Comparison of ENCODE assay signal across 1 cellular context in the genomic region with DNA sequence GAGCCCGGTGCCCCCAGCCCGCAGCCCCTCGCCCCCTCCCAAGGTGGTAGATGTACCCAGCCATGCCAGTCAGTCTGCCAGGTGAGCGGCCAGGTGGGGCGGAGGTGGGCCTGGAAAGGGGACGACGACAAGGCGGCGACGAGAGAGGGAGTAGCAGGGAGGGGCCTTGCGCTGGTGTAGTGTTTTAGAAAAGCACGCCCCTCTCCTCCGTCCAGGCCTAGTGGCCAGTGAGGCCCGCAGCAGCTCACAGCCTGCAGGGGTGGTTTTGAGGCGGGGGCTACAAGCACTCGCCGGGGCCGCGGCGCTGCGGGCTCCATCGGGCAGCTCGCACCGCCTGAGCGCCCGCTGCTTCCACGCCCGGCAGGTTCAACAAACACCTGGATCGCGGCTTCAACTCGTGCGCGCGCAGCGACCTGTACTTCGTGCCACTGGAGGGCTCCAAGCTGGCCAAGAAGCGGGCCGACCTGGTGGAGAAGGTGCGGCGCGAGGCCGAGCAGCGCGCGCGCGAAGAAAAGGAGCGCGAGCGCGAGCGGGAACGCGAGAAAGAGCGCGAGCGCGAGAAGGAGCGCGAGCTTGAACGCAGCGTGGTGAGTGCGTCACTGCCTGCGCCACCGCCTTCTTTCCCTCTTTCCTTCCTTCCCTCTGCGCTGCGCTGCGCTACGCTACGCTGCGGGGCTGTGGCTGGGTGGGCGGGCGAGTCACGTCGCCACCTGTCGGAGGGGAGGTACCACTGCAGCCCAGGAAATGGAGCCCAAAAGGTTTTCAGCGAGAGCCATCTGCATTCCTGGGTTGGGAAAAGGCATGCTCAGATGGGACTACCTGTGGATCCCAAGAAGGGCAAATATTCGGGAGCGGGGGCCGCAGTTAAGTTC.
TF ChIP-seq lines count a peak whose summit lies in the region.

No MANE protein-coding gene starts in this region.

TF ChIP-seq in K562, 482 proteins besides CTCF, POLR2A, EP300 and RAD21 (continued from another document and continues in another):
- TF ChIP-seq, protein P1, sequence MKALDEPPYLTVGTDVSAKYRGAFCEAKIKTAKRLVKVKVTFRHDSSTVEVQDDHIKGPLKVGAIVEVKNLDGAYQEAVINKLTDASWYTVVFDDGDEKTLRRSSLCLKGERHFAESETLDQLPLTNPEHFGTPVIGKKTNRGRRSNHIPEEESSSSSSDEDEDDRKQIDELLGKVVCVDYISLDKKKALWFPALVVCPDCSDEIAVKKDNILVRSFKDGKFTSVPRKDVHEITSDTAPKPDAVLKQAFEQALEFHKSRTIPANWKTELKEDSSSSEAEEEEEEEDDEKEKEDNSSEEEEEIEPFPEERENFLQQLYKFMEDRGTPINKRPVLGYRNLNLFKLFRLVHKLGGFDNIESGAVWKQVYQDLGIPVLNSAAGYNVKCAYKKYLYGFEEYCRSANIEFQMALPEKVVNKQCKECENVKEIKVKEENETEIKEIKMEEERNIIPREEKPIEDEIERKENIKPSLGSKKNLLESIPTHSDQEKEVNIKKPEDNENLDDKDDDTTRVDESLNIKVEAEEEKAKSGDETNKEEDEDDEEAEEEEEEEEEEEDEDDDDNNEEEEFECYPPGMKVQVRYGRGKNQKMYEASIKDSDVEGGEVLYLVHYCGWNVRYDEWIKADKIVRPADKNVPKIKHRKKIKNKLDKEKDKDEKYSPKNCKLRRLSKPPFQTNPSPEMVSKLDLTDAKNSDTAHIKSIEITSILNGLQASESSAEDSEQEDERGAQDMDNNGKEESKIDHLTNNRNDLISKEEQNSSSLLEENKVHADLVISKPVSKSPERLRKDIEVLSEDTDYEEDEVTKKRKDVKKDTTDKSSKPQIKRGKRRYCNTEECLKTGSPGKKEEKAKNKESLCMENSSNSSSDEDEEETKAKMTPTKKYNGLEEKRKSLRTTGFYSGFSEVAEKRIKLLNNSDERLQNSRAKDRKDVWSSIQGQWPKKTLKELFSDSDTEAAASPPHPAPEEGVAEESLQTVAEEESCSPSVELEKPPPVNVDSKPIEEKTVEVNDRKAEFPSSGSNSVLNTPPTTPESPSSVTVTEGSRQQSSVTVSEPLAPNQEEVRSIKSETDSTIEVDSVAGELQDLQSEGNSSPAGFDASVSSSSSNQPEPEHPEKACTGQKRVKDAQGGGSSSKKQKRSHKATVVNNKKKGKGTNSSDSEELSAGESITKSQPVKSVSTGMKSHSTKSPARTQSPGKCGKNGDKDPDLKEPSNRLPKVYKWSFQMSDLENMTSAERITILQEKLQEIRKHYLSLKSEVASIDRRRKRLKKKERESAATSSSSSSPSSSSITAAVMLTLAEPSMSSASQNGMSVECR (CRISPR knock-in tag; IDR thresholded peaks at IDR 0.05), result no peak; the same call in none of the 2 replicates
- TF ChIP-seq NELFE (IDR thresholded peaks at IDR 0.05; ENCODE audit: insufficient read depth, insufficient read length) (no peak), SMAD2 (IDR thresholded peaks at IDR 0.05; ENCODE audit: low read depth, low read length) (no peak), EP400 (IDR thresholded peaks at IDR 0.05) (peak; percentile 84), TAF9B (IDR thresholded peaks at IDR 0.05; ENCODE audit: partially characterized antibody) (no peak), KDM4B (IDR thresholded peaks at IDR 0.05; ENCODE audit: borderline replicate concordance in 2 of 2, low read depth in 1 of 2) (no peak), ZNF707 (CRISPR knock-in tag; conservative IDR thresholded peaks at IDR 0.05) (no peak), MCM5 (IDR thresholded peaks at IDR 0.05; ENCODE audit: low read depth) (no peak), CHD1 (IDR thresholded peaks at IDR 0.05; ENCODE audit: low read length) (no peak), HMG20B (CRISPR knock-in tag; IDR thresholded peaks at IDR 0.05) (no peak), IFI16 (CRISPR knock-in tag; IDR thresholded peaks at IDR 0.05) (no peak), GABPA (tag; conservative IDR thresholded peaks at IDR 0.05; ENCODE audit: low read depth) (peak; percentile 73), CREB1 (IDR thresholded peaks at IDR 0.05) (peak; percentile 97), CREB1 (CRISPR knock-in tag; IDR thresholded peaks at IDR 0.05) (peak; percentile 97), ZNF121 (CRISPR knock-in tag; conservative IDR thresholded peaks at IDR 0.05) (no peak), TOE1 (IDR thresholded peaks at IDR 0.05; ENCODE audit: borderline replicate concordance) (peak; percentile 66; the same call in 1 of the 2 replicates), TOE1 (CRISPR knock-in tag; IDR thresholded peaks at IDR 0.05; ENCODE audit: borderline replicate concordance, low read depth) (0 out of 2 replicates have a peak, but pooled peaks have one; percentile 42), YY1 (IDR thresholded peaks at IDR 0.05; ENCODE audit: borderline replicate concordance in 1 of 3, control insufficient read depth in 1 of 3, extremely low read depth in 1 of 3, insufficient read depth in 3 of 3, insufficient read length in 1 of 3, insufficient replicate concordance in 2 of 3, low read depth in 1 of 3, low read length in 2 of 3) (peak in 2 of 3 experiments; percentile 65 to 73), PTRF (tag; IDR thresholded peaks at IDR 0.05) (no peak), SMC3 (conservative IDR thresholded peaks at IDR 0.05; ENCODE audit: insufficient read depth, low read depth, low read length) (peak; percentile 56), POLR2AphosphoS5 (IDR thresholded peaks at IDR 0.05; ENCODE audit: control insufficient read depth, insufficient read depth, low read depth, low read length) (peak; percentile 24; the same call in 1 of the 2 replicates), MCM3 (IDR thresholded peaks at IDR 0.05) (no peak), ZNF551 (CRISPR knock-in tag; IDR thresholded peaks at IDR 0.05) (no peak), ATF1 (CRISPR knock-in tag; IDR thresholded peaks at IDR 0.05) (peak; percentile 82), ATF1 (tag; IDR thresholded peaks at IDR 0.05) (peak; percentile 96), PTBP1 (IDR thresholded peaks at IDR 0.05; ENCODE audit: low read depth, low read length) (no peak), ATF7 (IDR thresholded peaks at IDR 0.05) (peak; percentile 76), ZSCAN32 (CRISPR knock-in tag; IDR thresholded peaks at IDR 0.05) (no peak), POLR2AphosphoS2 (IDR thresholded peaks at IDR 0.05; ENCODE audit: low read length) (peak; percentile 97), GTF2A2 (tag; IDR thresholded peaks at IDR 0.05) (no peak), ZNF766 (CRISPR knock-in tag; conservative IDR thresholded peaks at IDR 0.05) (peak; percentile 78), U2AF1 (optimal IDR thresholded peaks at IDR 0.05; ENCODE audit: low read depth, low read length) (no peak), ZBED1 (IDR thresholded peaks at IDR 0.05) (no peak)
- TF ChIP-seq, protein P2, sequence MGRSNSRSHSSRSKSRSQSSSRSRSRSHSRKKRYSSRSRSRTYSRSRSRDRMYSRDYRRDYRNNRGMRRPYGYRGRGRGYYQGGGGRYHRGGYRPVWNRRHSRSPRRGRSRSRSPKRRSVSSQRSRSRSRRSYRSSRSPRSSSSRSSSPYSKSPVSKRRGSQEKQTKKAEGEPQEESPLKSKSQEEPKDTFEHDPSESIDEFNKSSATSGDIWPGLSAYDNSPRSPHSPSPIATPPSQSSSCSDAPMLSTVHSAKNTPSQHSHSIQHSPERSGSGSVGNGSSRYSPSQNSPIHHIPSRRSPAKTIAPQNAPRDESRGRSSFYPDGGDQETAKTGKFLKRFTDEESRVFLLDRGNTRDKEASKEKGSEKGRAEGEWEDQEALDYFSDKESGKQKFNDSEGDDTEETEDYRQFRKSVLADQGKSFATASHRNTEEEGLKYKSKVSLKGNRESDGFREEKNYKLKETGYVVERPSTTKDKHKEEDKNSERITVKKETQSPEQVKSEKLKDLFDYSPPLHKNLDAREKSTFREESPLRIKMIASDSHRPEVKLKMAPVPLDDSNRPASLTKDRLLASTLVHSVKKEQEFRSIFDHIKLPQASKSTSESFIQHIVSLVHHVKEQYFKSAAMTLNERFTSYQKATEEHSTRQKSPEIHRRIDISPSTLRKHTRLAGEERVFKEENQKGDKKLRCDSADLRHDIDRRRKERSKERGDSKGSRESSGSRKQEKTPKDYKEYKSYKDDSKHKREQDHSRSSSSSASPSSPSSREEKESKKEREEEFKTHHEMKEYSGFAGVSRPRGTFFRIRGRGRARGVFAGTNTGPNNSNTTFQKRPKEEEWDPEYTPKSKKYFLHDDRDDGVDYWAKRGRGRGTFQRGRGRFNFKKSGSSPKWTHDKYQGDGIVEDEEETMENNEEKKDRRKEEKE (IDR thresholded peaks at IDR 0.05; ENCODE audit: borderline replicate concordance in 1 of 2, control insufficient read depth in 1 of 2, low read depth in 2 of 2, low read length in 1 of 2), result peak in 1 of 2 experiments; percentile 27; a peak in 1 of 4 replicates
- TF ChIP-seq, protein P3, sequence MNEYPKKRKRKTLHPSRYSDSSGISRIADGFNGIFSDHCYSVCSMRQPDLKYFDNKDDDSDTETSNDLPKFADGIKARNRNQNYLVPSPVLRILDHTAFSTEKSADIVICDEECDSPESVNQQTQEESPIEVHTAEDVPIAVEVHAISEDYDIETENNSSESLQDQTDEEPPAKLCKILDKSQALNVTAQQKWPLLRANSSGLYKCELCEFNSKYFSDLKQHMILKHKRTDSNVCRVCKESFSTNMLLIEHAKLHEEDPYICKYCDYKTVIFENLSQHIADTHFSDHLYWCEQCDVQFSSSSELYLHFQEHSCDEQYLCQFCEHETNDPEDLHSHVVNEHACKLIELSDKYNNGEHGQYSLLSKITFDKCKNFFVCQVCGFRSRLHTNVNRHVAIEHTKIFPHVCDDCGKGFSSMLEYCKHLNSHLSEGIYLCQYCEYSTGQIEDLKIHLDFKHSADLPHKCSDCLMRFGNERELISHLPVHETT (CRISPR knock-in tag; conservative IDR thresholded peaks at IDR 0.05 in 1 of 2, IDR thresholded peaks at IDR 0.05 in 1 of 2), result peak in 1 of 2 experiments; percentile 80; a peak in 2 of 4 replicates
- TF ChIP-seq, protein P4, sequence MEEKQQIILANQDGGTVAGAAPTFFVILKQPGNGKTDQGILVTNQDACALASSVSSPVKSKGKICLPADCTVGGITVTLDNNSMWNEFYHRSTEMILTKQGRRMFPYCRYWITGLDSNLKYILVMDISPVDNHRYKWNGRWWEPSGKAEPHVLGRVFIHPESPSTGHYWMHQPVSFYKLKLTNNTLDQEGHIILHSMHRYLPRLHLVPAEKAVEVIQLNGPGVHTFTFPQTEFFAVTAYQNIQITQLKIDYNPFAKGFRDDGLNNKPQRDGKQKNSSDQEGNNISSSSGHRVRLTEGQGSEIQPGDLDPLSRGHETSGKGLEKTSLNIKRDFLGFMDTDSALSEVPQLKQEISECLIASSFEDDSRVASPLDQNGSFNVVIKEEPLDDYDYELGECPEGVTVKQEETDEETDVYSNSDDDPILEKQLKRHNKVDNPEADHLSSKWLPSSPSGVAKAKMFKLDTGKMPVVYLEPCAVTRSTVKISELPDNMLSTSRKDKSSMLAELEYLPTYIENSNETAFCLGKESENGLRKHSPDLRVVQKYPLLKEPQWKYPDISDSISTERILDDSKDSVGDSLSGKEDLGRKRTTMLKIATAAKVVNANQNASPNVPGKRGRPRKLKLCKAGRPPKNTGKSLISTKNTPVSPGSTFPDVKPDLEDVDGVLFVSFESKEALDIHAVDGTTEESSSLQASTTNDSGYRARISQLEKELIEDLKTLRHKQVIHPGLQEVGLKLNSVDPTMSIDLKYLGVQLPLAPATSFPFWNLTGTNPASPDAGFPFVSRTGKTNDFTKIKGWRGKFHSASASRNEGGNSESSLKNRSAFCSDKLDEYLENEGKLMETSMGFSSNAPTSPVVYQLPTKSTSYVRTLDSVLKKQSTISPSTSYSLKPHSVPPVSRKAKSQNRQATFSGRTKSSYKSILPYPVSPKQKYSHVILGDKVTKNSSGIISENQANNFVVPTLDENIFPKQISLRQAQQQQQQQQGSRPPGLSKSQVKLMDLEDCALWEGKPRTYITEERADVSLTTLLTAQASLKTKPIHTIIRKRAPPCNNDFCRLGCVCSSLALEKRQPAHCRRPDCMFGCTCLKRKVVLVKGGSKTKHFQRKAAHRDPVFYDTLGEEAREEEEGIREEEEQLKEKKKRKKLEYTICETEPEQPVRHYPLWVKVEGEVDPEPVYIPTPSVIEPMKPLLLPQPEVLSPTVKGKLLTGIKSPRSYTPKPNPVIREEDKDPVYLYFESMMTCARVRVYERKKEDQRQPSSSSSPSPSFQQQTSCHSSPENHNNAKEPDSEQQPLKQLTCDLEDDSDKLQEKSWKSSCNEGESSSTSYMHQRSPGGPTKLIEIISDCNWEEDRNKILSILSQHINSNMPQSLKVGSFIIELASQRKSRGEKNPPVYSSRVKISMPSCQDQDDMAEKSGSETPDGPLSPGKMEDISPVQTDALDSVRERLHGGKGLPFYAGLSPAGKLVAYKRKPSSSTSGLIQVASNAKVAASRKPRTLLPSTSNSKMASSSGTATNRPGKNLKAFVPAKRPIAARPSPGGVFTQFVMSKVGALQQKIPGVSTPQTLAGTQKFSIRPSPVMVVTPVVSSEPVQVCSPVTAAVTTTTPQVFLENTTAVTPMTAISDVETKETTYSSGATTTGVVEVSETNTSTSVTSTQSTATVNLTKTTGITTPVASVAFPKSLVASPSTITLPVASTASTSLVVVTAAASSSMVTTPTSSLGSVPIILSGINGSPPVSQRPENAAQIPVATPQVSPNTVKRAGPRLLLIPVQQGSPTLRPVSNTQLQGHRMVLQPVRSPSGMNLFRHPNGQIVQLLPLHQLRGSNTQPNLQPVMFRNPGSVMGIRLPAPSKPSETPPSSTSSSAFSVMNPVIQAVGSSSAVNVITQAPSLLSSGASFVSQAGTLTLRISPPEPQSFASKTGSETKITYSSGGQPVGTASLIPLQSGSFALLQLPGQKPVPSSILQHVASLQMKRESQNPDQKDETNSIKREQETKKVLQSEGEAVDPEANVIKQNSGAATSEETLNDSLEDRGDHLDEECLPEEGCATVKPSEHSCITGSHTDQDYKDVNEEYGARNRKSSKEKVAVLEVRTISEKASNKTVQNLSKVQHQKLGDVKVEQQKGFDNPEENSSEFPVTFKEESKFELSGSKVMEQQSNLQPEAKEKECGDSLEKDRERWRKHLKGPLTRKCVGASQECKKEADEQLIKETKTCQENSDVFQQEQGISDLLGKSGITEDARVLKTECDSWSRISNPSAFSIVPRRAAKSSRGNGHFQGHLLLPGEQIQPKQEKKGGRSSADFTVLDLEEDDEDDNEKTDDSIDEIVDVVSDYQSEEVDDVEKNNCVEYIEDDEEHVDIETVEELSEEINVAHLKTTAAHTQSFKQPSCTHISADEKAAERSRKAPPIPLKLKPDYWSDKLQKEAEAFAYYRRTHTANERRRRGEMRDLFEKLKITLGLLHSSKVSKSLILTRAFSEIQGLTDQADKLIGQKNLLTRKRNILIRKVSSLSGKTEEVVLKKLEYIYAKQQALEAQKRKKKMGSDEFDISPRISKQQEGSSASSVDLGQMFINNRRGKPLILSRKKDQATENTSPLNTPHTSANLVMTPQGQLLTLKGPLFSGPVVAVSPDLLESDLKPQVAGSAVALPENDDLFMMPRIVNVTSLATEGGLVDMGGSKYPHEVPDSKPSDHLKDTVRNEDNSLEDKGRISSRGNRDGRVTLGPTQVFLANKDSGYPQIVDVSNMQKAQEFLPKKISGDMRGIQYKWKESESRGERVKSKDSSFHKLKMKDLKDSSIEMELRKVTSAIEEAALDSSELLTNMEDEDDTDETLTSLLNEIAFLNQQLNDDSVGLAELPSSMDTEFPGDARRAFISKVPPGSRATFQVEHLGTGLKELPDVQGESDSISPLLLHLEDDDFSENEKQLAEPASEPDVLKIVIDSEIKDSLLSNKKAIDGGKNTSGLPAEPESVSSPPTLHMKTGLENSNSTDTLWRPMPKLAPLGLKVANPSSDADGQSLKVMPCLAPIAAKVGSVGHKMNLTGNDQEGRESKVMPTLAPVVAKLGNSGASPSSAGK (IDR thresholded peaks at IDR 0.05), result peak; percentile 85
